In the genomic region with DNA sequence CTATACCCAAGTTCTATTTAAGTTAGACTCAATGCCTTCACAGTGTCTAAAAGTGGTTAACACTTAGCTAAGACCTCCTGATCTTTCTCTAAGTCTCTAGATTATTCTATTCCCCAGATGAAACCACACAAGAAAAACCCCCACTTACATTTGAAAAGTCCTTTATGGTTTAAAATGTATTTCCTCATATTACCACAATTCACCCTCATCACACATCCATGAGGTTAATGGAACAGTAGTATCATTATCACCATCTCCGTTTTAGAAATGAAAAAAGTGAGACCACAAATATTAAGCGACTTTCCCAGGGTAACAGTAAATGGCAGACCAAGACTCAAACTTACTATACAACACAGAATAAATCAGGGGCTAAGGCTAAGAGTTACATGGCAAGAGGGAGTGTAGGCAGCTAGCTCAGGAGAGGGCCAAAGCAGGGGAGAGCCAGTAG, we compare ENCODE assay signal across 21 cellular contexts. TPM values are rescaled to one million over a fixed set of nuclear protein-coding genes. Genes with fewer than 3 reads are reported as not detected.
DNase-seq lines count a peak whose midpoint lies in the region; ATAC-seq and TF ChIP-seq lines count a peak whose summit lies in the region.
"Had no signal": no experiment of that assay in that cellular context is flagged by ENCODE, and none has a peak within 500 bp of the region (broad histone marks: within the 10 kb centered on the region; RNA-seq: fewer than 3 reads in every experiment).

No MANE protein-coding gene starts in this region.

- no peak for TF ChIP-seq CTCF in natural killer cell (IDR thresholded peaks at IDR 0.05)

- no peaks in the 10 kb centered on the region for H3K27me3 Mint-ChIP-seq in activated CD4-positive, alpha-beta T cell treated with anti-CD3 and anti-CD28 coated beads, Interleukin-2, amount 10 ng/mL, durations not matched to agents 24 days and 14 days
- no peaks in the 10 kb centered on the region for H3K27me3 Mint-ChIP-seq in activated T-helper 1 cell treated with anti-CD3 and anti-CD28 coated beads, Interleukin-12 subunit alpha, Interleukin-12 subunit beta, Interleukin-2, Interleukin-4 antibody, amounts not matched to agents 30 ng/mL and 10 ng/mL and 1 ng/mL, durations not matched to agents 14 hours and 24 hours and 36 hours (ENCODE audit: insufficient read depth)
- no peaks in the 10 kb centered on the region for H3K27me3 Mint-ChIP-seq in natural killer cell (ENCODE audit: low read depth in 2 of 2)
- H3K27me3 Mint-ChIP-seq: activated CD4-positive, alpha-beta memory T cell treated with anti-CD3 and anti-CD28 coated beads for 36 hours had no signal

- intact Hi-C loops in activated CD4-positive, alpha-beta T cell treated with anti-CD3 and anti-CD28 coated beads, Interleukin-2, amount 10 ng/mL, durations not matched to agents 24 days and 14 days (cut with micrococcal nuclease): no loop called here
- intact Hi-C loops in activated T-helper 1 cell treated with anti-CD3 and anti-CD28 coated beads, Interleukin-12 subunit alpha, Interleukin-12 subunit beta, Interleukin-2, Interleukin-4 antibody, amounts not matched to agents 30 ng/mL and 10 ng/mL and 1 ng/mL, durations not matched to agents 14 hours and 24 hours and 36 hours (cut with micrococcal nuclease): loop anchor here (2.0 kb wide), 1 partner anchor 74 kb away; no protein-coding TSS in a partner anchor
- intact Hi-C loops in natural killer cell (cut with micrococcal nuclease): loop anchor here (1.0 to 2.0 kb wide), 5 partner anchors 24 to 251 kb away; a partner anchor contains a TSS

- peaks cover 49% of the 10 kb centered on the region for H3K36me3 Mint-ChIP-seq in activated CD4-positive, alpha-beta T cell treated with anti-CD3 and anti-CD28 coated beads, Interleukin-2, amount 10 ng/mL, durations not matched to agents 24 days and 14 days (ENCODE audit: low read depth)
- H3K36me3 Mint-ChIP-seq in activated T-helper 1 cell treated with anti-CD3 and anti-CD28 coated beads, Interleukin-12 subunit alpha, Interleukin-12 subunit beta, Interleukin-2, Interleukin-4 antibody, amounts not matched to agents 30 ng/mL and 10 ng/mL and 1 ng/mL, durations not matched to agents 14 hours and 24 hours and 36 hours (ENCODE audit: low read depth): peaks cover 47% of the 10 kb centered on the region
- peaks cover 38% of the 10 kb centered on the region for H3K36me3 Mint-ChIP-seq in natural killer cell

- no peak overlapping the region for H3K4me3 Mint-ChIP-seq in activated CD4-positive, alpha-beta T cell treated with anti-CD3 and anti-CD28 coated beads, Interleukin-2, amount 10 ng/mL, durations not matched to agents 24 days and 14 days
- H3K4me3 Mint-ChIP-seq in activated T-helper 1 cell treated with anti-CD3 and anti-CD28 coated beads, Interleukin-12 subunit alpha, Interleukin-12 subunit beta, Interleukin-2, Interleukin-4 antibody, amounts not matched to agents 30 ng/mL and 10 ng/mL and 1 ng/mL, durations not matched to agents 14 hours and 24 hours and 36 hours: no peak overlapping the region
- H3K4me3 Mint-ChIP-seq in natural killer cell: peak overlapping the region; percentile 83
- H3K4me3 Mint-ChIP-seq: activated CD4-positive, alpha-beta memory T cell treated with anti-CD3 and anti-CD28 coated beads for 36 hours had no signal

- H3K9me3 Mint-ChIP-seq in activated CD4-positive, alpha-beta T cell treated with anti-CD3 and anti-CD28 coated beads, Interleukin-2, amount 10 ng/mL, durations not matched to agents 24 days and 14 days: no peaks in the 10 kb centered on the region
- H3K9me3 Mint-ChIP-seq in activated T-helper 1 cell treated with anti-CD3 and anti-CD28 coated beads, Interleukin-12 subunit alpha, Interleukin-12 subunit beta, Interleukin-2, Interleukin-4 antibody, amounts not matched to agents 30 ng/mL and 10 ng/mL and 1 ng/mL, durations not matched to agents 14 hours and 24 hours and 36 hours: no peaks in the 10 kb centered on the region
- no peaks in the 10 kb centered on the region for H3K9me3 Mint-ChIP-seq in natural killer cell
- H3K9me3 Mint-ChIP-seq: activated CD4-positive, alpha-beta memory T cell treated with anti-CD3 and anti-CD28 coated beads for 36 hours had no signal

- no peak for DNase-seq in activated CD4-positive, alpha-beta T cell treated with anti-CD3 and anti-CD28 coated beads, Interleukin-2, amount 10 ng/mL, durations not matched to agents 24 days and 14 days
- no peak for DNase-seq in activated CD4-positive, alpha-beta T cell treated with anti-CD3 and anti-CD28 coated beads, Interleukin-2, amount 50 U/mL, for 48 hours
- DNase-seq in activated T-helper 1 cell treated with anti-CD3 and anti-CD28 coated beads, Interleukin-12 subunit alpha, Interleukin-12 subunit beta, Interleukin-2, Interleukin-4 antibody, amounts not matched to agents 30 ng/mL and 10 ng/mL and 1 ng/mL, durations not matched to agents 14 hours and 24 hours and 36 hours (ENCODE audit: low spot score): no peak
- no peak for DNase-seq in natural killer cell
- DNase-seq: activated CD4-positive, alpha-beta memory T cell treated with anti-CD3 and anti-CD28 coated beads for 36 hours; activated gamma-delta T cell; DMS79; Karpas-422; NCI-H1092; Peyer's patch; sigmoid colon; SK-N-SH; stimulated activated CD4-positive, alpha-beta T cell treated with anti-CD3 and anti-CD28 coated beads, Interleukin-1b, Interleukin-23, amount 100 ng/mL, for 48 hours; substantia nigra; uterus had no signal

- peaks cover 14% of the 10 kb centered on the region for H3K4me1 Mint-ChIP-seq in activated CD4-positive, alpha-beta T cell treated with anti-CD3 and anti-CD28 coated beads, Interleukin-2, amount 10 ng/mL, durations not matched to agents 24 days and 14 days
- peaks cover 27% of the 10 kb centered on the region for H3K4me1 Mint-ChIP-seq in activated T-helper 1 cell treated with anti-CD3 and anti-CD28 coated beads, Interleukin-12 subunit alpha, Interleukin-12 subunit beta, Interleukin-2, Interleukin-4 antibody, amounts not matched to agents 30 ng/mL and 10 ng/mL and 1 ng/mL, durations not matched to agents 14 hours and 24 hours and 36 hours (ENCODE audit: low read depth)
- peaks cover 47 to 51% of the 10 kb centered on the region in 2 donors for H3K4me1 Mint-ChIP-seq in natural killer cell

- H3K27ac Mint-ChIP-seq in activated CD4-positive, alpha-beta T cell treated with anti-CD3 and anti-CD28 coated beads, Interleukin-2, amount 10 ng/mL, durations not matched to agents 24 days and 14 days: peak overlapping the region; percentile 0
- H3K27ac Mint-ChIP-seq in activated T-helper 1 cell treated with anti-CD3 and anti-CD28 coated beads, Interleukin-12 subunit alpha, Interleukin-12 subunit beta, Interleukin-2, Interleukin-4 antibody, amounts not matched to agents 30 ng/mL and 10 ng/mL and 1 ng/mL, durations not matched to agents 14 hours and 24 hours and 36 hours: peak overlapping the region; percentile 60
- peak overlapping the region; percentile 86 to 89 for H3K27ac Mint-ChIP-seq in natural killer cell
- H3K27ac Mint-ChIP-seq: activated CD4-positive, alpha-beta memory T cell treated with anti-CD3 and anti-CD28 coated beads for 36 hours had no signal

- ATAC-seq in GM18867 (IDR thresholded peaks at IDR 0.05; ENCODE audit: unreplicated experiment) (peak; percentile 52), natural killer cell (peak; percentile 79 to 92 (median 91)), GM19467 (IDR thresholded peaks at IDR 0.05; ENCODE audit: unreplicated experiment) (no peak), HG02623 (IDR thresholded peaks at IDR 0.05; ENCODE audit: unreplicated experiment) (no peak), HG03439 (IDR thresholded peaks at IDR 0.05; ENCODE audit: unreplicated experiment) (no peak)
- ATAC-seq: A549, gastroesophageal sphincter had no signal

RNA-seq across cellular contexts. Expression of a gene that starts 28.6 kb away (rescaled TPM):
- total RNA-seq in activated CD4-positive, alpha-beta T cell treated with anti-CD3 and anti-CD28 coated beads, Interleukin-2, amount 10 ng/mL, durations not matched to agents 24 days and 14 days: 14.9 and 15.5 TPM in 2 replicates
- 14.3 and 14.6 TPM in 2 replicates for total RNA-seq in activated T-helper 1 cell treated with anti-CD3 and anti-CD28 coated beads, Interleukin-12 subunit alpha, Interleukin-12 subunit beta, Interleukin-2, Interleukin-4 antibody, amounts not matched to agents 30 ng/mL and 10 ng/mL and 1 ng/mL, durations not matched to agents 14 hours and 24 hours and 36 hours
- 100 to 1,000 TPM in 1 of 3 donors, 10 to 100 TPM in 2; 81.3 to 133 (median 99.6) TPM for total RNA-seq in natural killer cell

Comparison
In these comparisons a context has a peak if more than half of its experiments do, and no peak if none do; other contexts are left out.
1. H3K27ac Mint-ChIP-seq: peak in every context shown above with its lines; median percentile 88 in natural killer cell; 60 in activated T-helper 1 cell treated with anti-CD3 and anti-CD28 coated beads, Interleukin-12 subunit alpha, Interleukin-12 subunit beta, Interleukin-2, Interleukin-4 antibody, amounts not matched to agents 30 ng/mL and 10 ng/mL and 1 ng/mL, durations not matched to agents 14 hours and 24 hours and 36 hours; 0 in activated CD4-positive, alpha-beta T cell treated with anti-CD3 and anti-CD28 coated beads, Interleukin-2, amount 10 ng/mL, durations not matched to agents 24 days and 14 days.
2. ATAC-seq: peak in GM18867 (single experiment) and natural killer cell (3 of 3); none in GM19467 (single experiment), HG02623 (single experiment) and HG03439 (single experiment).